19 cellular contexts compared by ENCODE assay signal in genomic region chr2:180991361-180991760, GRCh38. TPM values are rescaled to one million over a fixed set of nuclear protein-coding genes. Genes with fewer than 3 reads are reported as not detected.
A peak's percentile ranks its signal among the peaks of the same experiment; 100 is the strongest.
DNase-seq lines count a peak whose midpoint lies in the region; ATAC-seq, FAIRE-seq and TF ChIP-seq lines count a peak whose summit lies in the region.
"Had no signal": no experiment of that assay in that cellular context is flagged by ENCODE, and none has a peak within 500 bp of the region (broad histone marks: within the 10 kb centered on the region; RNA-seq: fewer than 3 reads in every experiment).

No MANE protein-coding gene starts in this region.

- no peak for FAIRE-seq in HepG2 (lab: Jason Lieb, UNC)
- no peak for FAIRE-seq in K562 (lab: Jason Lieb, UNC)
- FAIRE-seq: pancreas, TTC549 had no signal

- H3K27ac ChIP-seq in HepG2 (ENCODE audit: extremely low read length, insufficient read depth, low read length) (no peak overlapping the region), right lobe of liver (no peak overlapping the region), K562 (ENCODE audit: extremely low read depth, low read depth, low read length) (no peak overlapping the region), prostate gland (no peak overlapping the region)
- H3K27ac ChIP-seq: pancreas, skin epidermis had no signal

- peaks cover 22% of the 10 kb centered on the region for H3K4me1 ChIP-seq in HepG2 (ENCODE audit: insufficient read depth, low read length)
- H3K4me1 ChIP-seq in right lobe of liver = peaks cover 0 to 9% (median 0%) of the 10 kb centered on the region in 4 donors
- no peaks in the 10 kb centered on the region for H3K4me1 ChIP-seq in K562 (replicated peaks in 1 of 2; ENCODE audit: control insufficient read depth in 2 of 2, insufficient read depth in 2 of 2, low read length in 2 of 2)
- no peaks in the 10 kb centered on the region for H3K4me1 ChIP-seq in prostate gland (replicated peaks)

- no peaks in the 10 kb centered on the region for H3K27me3 Mint-ChIP-seq in type B pancreatic cell
- H3K27me3 Mint-ChIP-seq: activated naive CD8-positive, alpha-beta T cell; dendritic cell treated with granulocyte-macrophage colony-stimulating factor and Interleukin-4, amounts not matched to agents 40 ng/mL and 50 ng/mL, for 4 days had no signal

- peaks cover 9% of the 10 kb centered on the region for H3K4me1 Mint-ChIP-seq in type B pancreatic cell (ENCODE audit: unreplicated experiment)

- H3K9me3 Mint-ChIP-seq in type B pancreatic cell = no peaks in the 10 kb centered on the region
- H3K9me3 Mint-ChIP-seq: CD8-positive, alpha-beta T cell; dendritic cell treated with granulocyte-macrophage colony-stimulating factor and Interleukin-4, amounts not matched to agents 40 ng/mL and 50 ng/mL, for 4 days had no signal

- H2AFZ ChIP-seq in HepG2 (ENCODE audit: low read length) = no peak overlapping the region
- no peak overlapping the region for H2AFZ ChIP-seq in K562 (ENCODE audit: low read depth, low read length)

- ATAC-seq in HepG2 = peak; percentile 44
- no peak for ATAC-seq in right lobe of liver
- peak; percentile 3 for ATAC-seq in HG03280 (IDR thresholded peaks at IDR 0.05; ENCODE audit: unreplicated experiment)
- peak; percentile 48 for ATAC-seq in K562
- ATAC-seq: CD8-positive, alpha-beta T cell; pancreas had no signal

- BruUV-seq in HepG2 (replicated peaks; lab: Mats Ljungman, UMichigan) (no TSS peak), K562 (replicated peaks; lab: Mats Ljungman, UMichigan) (no TSS peak)

- H3K9me1 ChIP-seq in K562 (ENCODE audit: control insufficient read depth, insufficient read depth, low read length) = no peaks in the 10 kb centered on the region

- H3K79me2 ChIP-seq in HepG2 (ENCODE audit: insufficient read depth, low read length) = peaks cover 28% of the 10 kb centered on the region
- H3K79me2 ChIP-seq in K562 (ENCODE audit: control insufficient read depth, insufficient read depth, low read length) = peaks cover 74% of the 10 kb centered on the region

- H3K36me3 ChIP-seq in HepG2 (replicated peaks in 1 of 2; ENCODE audit: control insufficient read depth in 1 of 2, insufficient read depth in 2 of 2, low read length in 2 of 2) = peaks cover 0 to 3% of the 10 kb centered on the region in 2 experiments; a peak in 2 of 5 replicates
- no peaks in the 10 kb centered on the region for H3K36me3 ChIP-seq in right lobe of liver
- H3K36me3 ChIP-seq in K562 (ENCODE audit: control insufficient read depth, insufficient read depth, low read length) = peaks cover 32% of the 10 kb centered on the region
- H3K36me3 ChIP-seq in prostate gland = no peaks in the 10 kb centered on the region
- H3K36me3 ChIP-seq: pancreas had no signal

- intact Hi-C loops in HepG2 (cut with micrococcal nuclease; ENCODE audit: unreplicated experiment) (no loop called here), right lobe of liver (cut with DNase I) (no loop called here), K562 (cut with micrococcal nuclease) (no loop called here), prostate gland (cut with DNase I) (no loop called here)

- TF ChIP-seq POLR2A in HepG2 (IDR thresholded peaks at IDR 0.05; ENCODE audit: insufficient read depth in 1 of 2, low read depth in 2 of 2, low read length in 2 of 2) (no peak), right lobe of liver (IDR thresholded peaks at IDR 0.05) (no peak), K562 (conservative IDR thresholded peaks at IDR 0.05) (no peak), prostate gland (IDR thresholded peaks at IDR 0.05) (no peak)

- H3K9ac ChIP-seq in HepG2 (ENCODE audit: insufficient read depth, low read depth, low read length) (no peak overlapping the region), K562 (ENCODE audit: insufficient read depth in 1 of 2, low read depth in 2 of 2, low read length in 2 of 2) (no peak overlapping the region)

- H3K27me3 ChIP-seq in HepG2 (ENCODE audit: control insufficient read depth in 1 of 2, insufficient read depth in 2 of 2, low read length in 2 of 2) = no peaks in the 10 kb centered on the region
- no peaks in the 10 kb centered on the region for H3K27me3 ChIP-seq in right lobe of liver
- H3K27me3 ChIP-seq in K562 (ENCODE audit: control insufficient read depth in 2 of 2, insufficient read depth in 2 of 2, low read length in 2 of 2) = no peaks in the 10 kb centered on the region
- no peaks in the 10 kb centered on the region for H3K27me3 ChIP-seq in prostate gland (replicated peaks; ENCODE audit: insufficient read depth)
- H3K27me3 ChIP-seq: pancreas had no signal

- no peak overlapping the region for H3K27ac Mint-ChIP-seq in type B pancreatic cell
- H3K27ac Mint-ChIP-seq: activated naive CD8-positive, alpha-beta T cell; CD8-positive, alpha-beta T cell; dendritic cell treated with granulocyte-macrophage colony-stimulating factor and Interleukin-4, amounts not matched to agents 40 ng/mL and 50 ng/mL, for 4 days had no signal

- H4K20me1 ChIP-seq in HepG2 (ENCODE audit: insufficient read depth, low read length) (no peaks in the 10 kb centered on the region), K562 (replicated peaks; ENCODE audit: control insufficient read depth, insufficient read depth, low read length) (no peaks in the 10 kb centered on the region)

- TF ChIP-seq CTCF in HepG2 (CRISPR knock-in tag; IDR thresholded peaks at IDR 0.05) (no peak), right lobe of liver (IDR thresholded peaks at IDR 0.05) (no peak), K562 (IDR thresholded peaks at IDR 0.05 in 2 of 3, conservative IDR thresholded peaks at IDR 0.05 in 1 of 3; ENCODE audit: insufficient read depth in 2 of 3, low read depth in 1 of 3, low read length in 3 of 3) (0 out of 6 replicates have a peak, but pooled peaks have one; percentile 2 to 13 (median 7)), type B pancreatic cell (conservative IDR thresholded peaks at IDR 0.05) (peak; percentile 34), prostate gland (IDR thresholded peaks at IDR 0.05) (no peak), GM20000 (IDR thresholded peaks at IDR 0.05; ENCODE audit: extremely low read depth, missing control alignments) (no peak)

- no peak for DNase-seq in HepG2 (ENCODE audit: low spot score)
- no peak for DNase-seq in right lobe of liver
- DNase-seq in K562 (ENCODE audit: extremely low read depth in 1 of 4, low spot score in 3 of 4) = no peak
- DNase-seq in type B pancreatic cell (ENCODE audit: extremely low spot score, unreplicated experiment) = no peak
- DNase-seq in prostate gland (ENCODE audit: low spot score) = no peak
- DNase-seq in GM20000 (ENCODE audit: low spot score) = no peak
- no peak for DNase-seq in central memory CD4-positive, alpha-beta T cell
- DNase-seq: activated CD4-positive, alpha-beta T cell treated with anti-CD3 and anti-CD28 coated beads, Interleukin-2, amount 50 U/mL, for 48 hours; activated T-cell treated with anti-CD3 and anti-CD28 coated beads, Interleukin-2, amount 50 U/mL, for 1 hour; CD8-positive, alpha-beta T cell; HCEC 1CT; NCI-H2029 treated with DMSO at 0.1 percent for 48 hours; pancreas; stimulated activated CD4-positive, alpha-beta T cell treated with anti-CD3 and anti-CD28 coated beads, Interleukin-4, amount 100 ng/mL, for 24 hours had no signal

- TF ChIP-seq EP300 in HepG2 (IDR thresholded peaks at IDR 0.05; ENCODE audit: low read depth in 2 of 2, low read length in 2 of 2) (no peak), HepG2 (CRISPR knock-in tag; IDR thresholded peaks at IDR 0.05; ENCODE audit: borderline replicate concordance) (no peak), K562 (IDR thresholded peaks at IDR 0.05; ENCODE audit: low read length) (no peak)

- in situ Hi-C loops in HepG2 (cut with HindIII; ENCODE audit: extremely low pct_ligation_motif_present, low pct_unique_long_range_greater_than_20kb) = no loop called here
- in situ Hi-C loops in K562 (cut with MboI) = no loop called here

- TF ChIP-seq RAD21 in HepG2 (CRISPR knock-in tag; IDR thresholded peaks at IDR 0.05) = no peak
- TF ChIP-seq RAD21 in K562 (CRISPR knock-in tag; conservative IDR thresholded peaks at IDR 0.05 in 1 of 2, IDR thresholded peaks at IDR 0.05 in 1 of 2) = no peak

- H3K4me3 ChIP-seq in HepG2 (replicated peaks in 1 of 3; ENCODE audit: insufficient read depth in 1 of 3, low read depth in 2 of 3, low read length in 3 of 3) (no peak overlapping the region), right lobe of liver (no peak overlapping the region), K562 (no peak overlapping the region), prostate gland (no peak overlapping the region)
- H3K4me3 ChIP-seq: pancreas, skin epidermis had no signal

- 97% methylated on average over 3 of the region's 3 CpGs for WGBS in HepG2 (ENCODE audit: low lambda C conversion rate)
- WGBS in right lobe of liver (ENCODE audit: insufficient coverage, low coverage, low lambda C conversion rate, missing lambda C conversion rate) = 97% methylated on average over 3 of the region's 3 CpGs
- WGBS in K562 (ENCODE audit: insufficient coverage, low coverage, missing lambda C conversion rate) = 79% methylated on average over 3 of the region's 3 CpGs
- 92% methylated on average over 3 of the region's 3 CpGs for WGBS in prostate gland

- H3K36me3 Mint-ChIP-seq in type B pancreatic cell = peaks cover 38% of the 10 kb centered on the region

- no peak overlapping the region for H3K4me3 Mint-ChIP-seq in type B pancreatic cell
- H3K4me3 Mint-ChIP-seq: activated naive CD8-positive, alpha-beta T cell; CD8-positive, alpha-beta T cell; dendritic cell treated with granulocyte-macrophage colony-stimulating factor and Interleukin-4, amounts not matched to agents 40 ng/mL and 50 ng/mL, for 4 days had no signal

- CTCF ChIA-PET in HepG2 (lab: Yijun Ruan, JAX; ENCODE audit: low intra/inter-chr PET ratio, low total read pairs) = no interaction called here
- CTCF ChIA-PET in K562 (lab: Yijun Ruan, JAX; ENCODE audit: low intra/inter-chr PET ratio) = no interaction called here

- H3K9me3 ChIP-seq in HepG2 (ENCODE audit: low read length) (no peaks in the 10 kb centered on the region), right lobe of liver (no peaks in the 10 kb centered on the region), K562 (replicated peaks; ENCODE audit: control insufficient read depth, insufficient read depth, low read depth, low read length) (no peaks in the 10 kb centered on the region), prostate gland (no peaks in the 10 kb centered on the region)
- H3K9me3 ChIP-seq: pancreas had no signal

- H3K4me2 ChIP-seq in HepG2 (ENCODE audit: low read depth, low read length) (no peak overlapping the region), K562 (ENCODE audit: insufficient read depth, low read length) (no peak overlapping the region)

- POLR2A ChIA-PET in HepG2 (lab: Yijun Ruan, JAX) (no interaction called here), K562 (lab: Yijun Ruan, JAX) (interaction anchor here (5.6 kb wide), 1 partner anchor 11 kb away, joined by 38 read pairs; the partner anchor contains the start of gene UBE2E3)

RNA-seq across cellular contexts. Expression of gene UBE2E3, which starts 11.0 kb away (rescaled TPM):
- total RNA-seq in HepG2 (2016; rRNA removed; fragmentation: Illumina TruSeq; extraction: Trizol) (45.7 and 54.0 TPM in 2 replicates), right lobe of liver (10 to 100 TPM; 21.0 to 45.5 (median 31.0) TPM), K562 (2014; rRNA removed) (58.2 and 81.2 TPM in 2 replicates), K562 (2014; rRNA removed; fragmentation: Illumina TruSeq; extraction: Trizol) (70.4 and 81.0 TPM in 2 replicates), K562 (2015; rRNA removed; fragmentation: Illumina TruSeq; extraction: Trizol) (67.4 and 69.6 TPM in 2 replicates), K562 (2021) (74.3 and 78.0 TPM in 2 replicates), type B pancreatic cell (ENCODE audit: low replicate concordance) (48.0 and 105 TPM in 2 replicates), prostate gland (100 to 1,000 TPM in 1 of 2 donors, 10 to 100 TPM in 1; 94.0 to 155 TPM)
- total RNA-seq in HepG2 (2016; cell fraction: cytosol; rRNA removed; fragmentation: Illumina TruSeq; extraction: Trizol; ENCODE audit: low read depth) = 98.1 and 99.1 TPM in 2 replicates
- 42.2 and 44.6 TPM in 2 replicates for total RNA-seq in HepG2 (2016; cell fraction: insoluble cytoplasmic fraction; rRNA removed; fragmentation: Illumina TruSeq; extraction: Trizol)
- 150 and 161 TPM in 2 replicates for total RNA-seq in HepG2 (2016; cell fraction: membrane; rRNA removed; fragmentation: Illumina TruSeq; extraction: Trizol)
- total RNA-seq in HepG2 (2016; cell fraction: nucleus; rRNA removed; fragmentation: Illumina TruSeq; extraction: Trizol) = 37.2 and 38.3 TPM in 2 replicates
- polyA plus RNA-seq in HepG2 (2011; rRNA removed) (71.1 and 92.6 TPM in 2 replicates), K562 (2011; rRNA removed) (101 and 129 TPM in 2 replicates), K562 (2014; fragmentation: Illumina TruSeq; extraction: Trizol) (141 and 173 TPM in 2 replicates), K562 (2014; fragmentation: Nextera tagmentation; extraction: Ambion mirVana) (10 to 100 TPM; 84.8 to 97.1 TPM), K562 (2014; rRNA removed) (61.4 and 82.4 TPM in 2 replicates)
- polyA plus RNA-seq in HepG2 (2011; cell fraction: cytosol; rRNA removed) = 51.7 and 78.4 TPM in 2 replicates
- polyA plus RNA-seq in HepG2 (2011; cell fraction: nucleus; rRNA removed) = 29.0 and 29.4 TPM in 2 replicates
- polyA plus RNA-seq in HepG2 (2012) = 67.5 and 81.2 TPM in 2 replicates
- polyA plus RNA-seq in HepG2 (2016; cell fraction: cytosol; fragmentation: Illumina TruSeq; extraction: Trizol; ENCODE audit: low read depth) = 250 and 280 TPM in 2 replicates
- polyA plus RNA-seq in HepG2 (2016; cell fraction: insoluble cytoplasmic fraction; fragmentation: Illumina TruSeq; extraction: Trizol; ENCODE audit: low read depth) = 88.7 and 101 TPM in 2 replicates
- polyA plus RNA-seq in HepG2 (2016; cell fraction: membrane; fragmentation: Illumina TruSeq; extraction: Trizol; ENCODE audit: low read depth) = 278 and 299 TPM in 2 replicates
- 72.9 and 73.7 TPM in 2 replicates for polyA plus RNA-seq in HepG2 (2016; cell fraction: nucleus; fragmentation: Illumina TruSeq; extraction: Trizol; ENCODE audit: insufficient read depth, low read depth)
- polyA minus RNA-seq in HepG2 (2011; rRNA and poly(A)+ RNA removed; ENCODE audit: low replicate concordance) = 21.8 and 41.5 TPM in 2 replicates
- polyA minus RNA-seq in HepG2 (2011; cell fraction: cytosol; rRNA and poly(A)+ RNA removed) = 24.7 and 28.5 TPM in 2 replicates
- polyA minus RNA-seq in HepG2 (2011; cell fraction: nucleus; rRNA and poly(A)+ RNA removed) = 77.0 and 86.5 TPM in 2 replicates
- 18.2 and 24.0 TPM in 2 replicates for total RNA-seq in K562 (2011; cell fraction: chromatin; rRNA removed; ENCODE audit: low replicate concordance)
- total RNA-seq in K562 (2011; cell fraction: nucleolus; rRNA removed) = 10.8 and 15.1 TPM in 2 replicates
- 16.6 and 32.3 TPM in 2 replicates for total RNA-seq in K562 (2011; cell fraction: nucleoplasm; rRNA removed)
- 87.9 and 120 TPM in 2 replicates for polyA plus RNA-seq in K562 (2011; cell fraction: cytosol; rRNA removed)
- polyA plus RNA-seq in K562 (2011; cell fraction: nucleus; rRNA removed) = 55.8 and 84.4 TPM in 2 replicates
- 74.1 and 79.5 TPM in 2 replicates for polyA plus RNA-seq in K562 (2012)
- 40.5 and 50.1 TPM in 2 replicates for polyA minus RNA-seq in K562 (2011; rRNA and poly(A)+ RNA removed)
- polyA minus RNA-seq in K562 (2011; cell fraction: cytosol; rRNA and poly(A)+ RNA removed) = 28.4 and 29.7 TPM in 2 replicates
- 27.9 and 66.4 TPM in 2 replicates for polyA minus RNA-seq in K562 (2011; cell fraction: nucleus; rRNA and poly(A)+ RNA removed)

Comparison
In these comparisons a context has a peak if more than half of its experiments do, and no peak if none do; other contexts are left out.
1. ATAC-seq: peak in HepG2 (single experiment), HG03280 (single experiment) and K562 (single experiment); none in right lobe of liver (0 of 4).
2. CTCF ChIP-seq: peak in K562 (3 of 3) and type B pancreatic cell (single experiment); none in HepG2 (single experiment), right lobe of liver (0 of 4), prostate gland (0 of 4) and GM20000 (single experiment).
3. Of the 241 proteins assayed by ChIP-seq in both HepG2 and K562: peak only in HepG2: STAG1; only in K562: CTCF; in both: none; in neither: 239.